Comparison of ENCODE assay signal across 10 cellular contexts in the genomic region with DNA sequence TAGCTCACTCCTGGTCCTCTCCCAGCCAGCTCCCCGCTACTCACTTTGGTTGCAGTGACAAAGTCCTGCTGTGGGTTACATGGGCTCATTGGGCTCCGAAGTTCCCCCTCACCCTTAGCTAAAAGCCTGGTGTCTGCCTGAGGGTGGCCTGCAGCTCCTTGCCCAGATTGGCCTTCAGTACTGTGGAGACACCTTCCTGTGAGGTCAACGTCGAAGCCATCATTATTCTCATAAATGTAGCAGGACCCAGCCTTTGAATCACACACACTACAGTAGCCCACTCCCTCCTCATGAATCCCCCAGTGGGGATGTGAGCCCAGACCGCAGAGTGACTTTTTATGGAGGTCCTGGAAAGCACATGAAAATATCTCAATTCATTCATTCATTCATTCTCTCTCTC. TPM values are rescaled to one million over a fixed set of nuclear protein-coding genes. Genes with fewer than 3 reads are reported as not detected.
"Had no signal": no experiment of that assay in that cellular context is flagged by ENCODE, and none has a peak within 500 bp of the region (broad histone marks: within the 10 kb centered on the region; RNA-seq: fewer than 3 reads in every experiment).

No MANE protein-coding gene starts in this region.

- FAIRE-seq: K562 had no signal

- H3K36me3 ChIP-seq: HAP-1 had no signal

- H3K4me3 ChIP-seq: GM23338, HAP-1, K562 had no signal

- H3K4me1 ChIP-seq: HAP-1 had no signal

- H3K4me1 Mint-ChIP-seq: GM23338 had no signal

- H3K4me2 ChIP-seq: GM23338 had no signal

- H2AFZ ChIP-seq: GM23338 had no signal

- H3K9me3 Mint-ChIP-seq: GM23338 had no signal

- H3K4me3 Mint-ChIP-seq: GM23338 had no signal

- ATAC-seq: GM23338, HCT116, K562 had no signal

- H3K9me3 ChIP-seq: HAP-1 had no signal

- H3K27ac Mint-ChIP-seq: GM23338 had no signal

- DNase-seq: H7, IMR-90, KG1 had no signal

- H3K27ac ChIP-seq: HL-60 had no signal

RNA-seq across cellular contexts. Expression of gene MBL2, which starts 10.5 kb away (rescaled TPM):
- total RNA-seq: GM23338, H4, H7, HT1080, IMR-90, K562 had no signal
- polyA plus RNA-seq: GM23338, IMR-90, K562 had no signal
